23 cellular contexts compared by ENCODE assay signal in the genomic region with DNA sequence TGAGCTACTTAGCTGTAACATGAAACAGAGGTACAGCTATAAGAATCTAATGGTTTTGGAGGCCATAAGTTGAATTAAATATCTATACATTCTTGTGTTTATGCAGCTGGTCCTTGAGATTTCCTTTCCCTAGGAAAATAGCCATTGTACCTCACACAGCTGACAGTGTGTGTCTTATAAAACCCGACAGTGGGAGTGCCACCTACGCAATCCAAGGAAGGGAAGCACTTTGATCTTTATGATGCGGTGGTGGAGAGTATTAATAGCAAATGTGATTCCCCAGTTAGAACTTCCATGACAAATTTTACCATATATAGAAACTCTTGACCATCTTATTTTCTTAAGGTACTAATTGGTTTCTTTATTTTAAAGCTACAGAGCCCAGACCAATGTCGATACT.
A peak's percentile ranks its signal among the peaks of the same experiment; 100 is the strongest.
DNase-seq lines count a peak whose midpoint lies in the region; ATAC-seq lines count a peak whose summit lies in the region.
"Had no signal": no experiment of that assay in that cellular context is flagged by ENCODE, and none has a peak within 500 bp of the region (broad histone marks: within the 10 kb centered on the region; RNA-seq: fewer than 3 reads in every experiment).

No MANE protein-coding gene starts in this region.

- no peak for ATAC-seq in stimulated activated naive CD8-positive, alpha-beta T cell treated with anti-CD3 and anti-CD28 coated beads, Interleukin-15, Interleukin-2, amounts not matched to agents 100 U/mL and 50 U/mL, for 24 hours
- no peak for ATAC-seq in activated naive CD8-positive, alpha-beta T cell treated with anti-CD3 and anti-CD28 coated beads, Interleukin-2, amount 10 ng/mL, durations not matched to agents 7 days and 5 days (ENCODE audit: low read depth)
- ATAC-seq: gastroesophageal sphincter, GM12878 had no signal

- POLR2A ChIA-PET in activated naive CD8-positive, alpha-beta T cell treated with anti-CD3 and anti-CD28 coated beads, Interleukin-2, amount 10 ng/mL, durations not matched to agents 7 days and 5 days (lab: Charles Lee) = interaction anchor here (1.1 to 3.6 kb wide), 2 partner anchors 42 to 61 kb away, joined by 3 to 22 read pairs; no protein-coding TSS in a partner anchor

- no peak for DNase-seq in stimulated activated naive CD8-positive, alpha-beta T cell treated with anti-CD3 and anti-CD28 coated beads, Interleukin-15, Interleukin-2, amounts not matched to agents 100 U/mL and 50 U/mL, for 24 hours
- DNase-seq in SJCRH30 (peak; percentile 63 to 85), glomerular visceral epithelial cell (ENCODE audit: extremely low spot score) (no peak), islet precursor cell (no peak)
- no peak for DNase-seq in activated naive CD8-positive, alpha-beta T cell treated with anti-CD3 and anti-CD28 coated beads, Interleukin-2, amount 10 ng/mL, durations not matched to agents 7 days and 5 days
- no peak for DNase-seq in stimulated activated naive CD4-positive, alpha-beta T cell (lab: John Stamatoyannopoulos, UW)
- DNase-seq: activated CD4-positive, alpha-beta T cell treated with anti-CD3 and anti-CD28 coated beads, Interleukin-2, amount 50 U/mL, for 1 hour; activated T-cell treated with anti-CD3 and anti-CD28 coated beads, Interleukin-2, amount 50 U/mL, for 48 hours; Caco-2; colonic mucosa; DMS79 treated with DMSO at 0.1 percent for 48 hours; endodermal cell; GM23248; NCI-H187; NCI-H2227 treated with DMSO at 0.1 percent for 48 hours; small intestine; stomach had no signal

- peaks cover 44% of the 10 kb centered on the region for H3K4me1 ChIP-seq in SJCRH30
- H3K4me1 ChIP-seq: breast epithelium, Caco-2, colonic mucosa, gastroesophageal sphincter, stomach had no signal

- peaks cover 70% of the 10 kb centered on the region for H3K4me1 Mint-ChIP-seq in stimulated activated naive CD8-positive, alpha-beta T cell treated with anti-CD3 and anti-CD28 coated beads, Interleukin-15, Interleukin-2, amounts not matched to agents 100 ng/mL and 50 ng/mL, for 24 hours (ENCODE audit: low read depth)
- peaks cover 45% of the 10 kb centered on the region for H3K4me1 Mint-ChIP-seq in activated naive CD8-positive, alpha-beta T cell treated with anti-CD3 and anti-CD28 coated beads, Interleukin-2, amount 10 ng/mL, durations not matched to agents 7 days and 5 days
- H3K4me1 Mint-ChIP-seq: endodermal cell had no signal

- no peak overlapping the region for H3K4me3 Mint-ChIP-seq in stimulated activated naive CD8-positive, alpha-beta T cell treated with anti-CD3 and anti-CD28 coated beads, Interleukin-15, Interleukin-2, amounts not matched to agents 100 ng/mL and 50 ng/mL, for 24 hours
- H3K4me3 Mint-ChIP-seq in activated naive CD8-positive, alpha-beta T cell treated with anti-CD3 and anti-CD28 coated beads, Interleukin-2, amount 10 ng/mL, durations not matched to agents 7 days and 5 days = no peak overlapping the region
- H3K4me3 Mint-ChIP-seq: endodermal cell had no signal

- H3K27ac ChIP-seq in SJCRH30 = peak overlapping the region; percentile 56
- H3K27ac ChIP-seq: breast epithelium, colonic mucosa, gastroesophageal sphincter, GM23248, stomach had no signal

- no peaks in the 10 kb centered on the region for H3K27me3 Mint-ChIP-seq in stimulated activated naive CD8-positive, alpha-beta T cell treated with anti-CD3 and anti-CD28 coated beads, Interleukin-15, Interleukin-2, amounts not matched to agents 100 ng/mL and 50 ng/mL, for 24 hours
- H3K27me3 Mint-ChIP-seq in activated naive CD8-positive, alpha-beta T cell treated with anti-CD3 and anti-CD28 coated beads, Interleukin-2, amount 10 ng/mL, durations not matched to agents 7 days and 5 days = no peaks in the 10 kb centered on the region

- no peak overlapping the region for H3K4me3 ChIP-seq in SJCRH30
- H3K4me3 ChIP-seq: breast epithelium, colonic mucosa, gastroesophageal sphincter, GM12878, GM23248, lung, stomach, tibial nerve had no signal

- H3K9me3 Mint-ChIP-seq in stimulated activated naive CD8-positive, alpha-beta T cell treated with anti-CD3 and anti-CD28 coated beads, Interleukin-15, Interleukin-2, amounts not matched to agents 100 ng/mL and 50 ng/mL, for 24 hours = peaks cover 20% of the 10 kb centered on the region
- peaks cover 26% of the 10 kb centered on the region for H3K9me3 Mint-ChIP-seq in activated naive CD8-positive, alpha-beta T cell treated with anti-CD3 and anti-CD28 coated beads, Interleukin-2, amount 10 ng/mL, durations not matched to agents 7 days and 5 days
- H3K9me3 Mint-ChIP-seq: endodermal cell had no signal

- H3K9me3 ChIP-seq in SJCRH30 (replicated peaks) = no peaks in the 10 kb centered on the region
- H3K9me3 ChIP-seq: breast epithelium, Caco-2, colonic mucosa, gastroesophageal sphincter, stomach, tibial nerve had no signal

- peaks cover 10% of the 10 kb centered on the region for H3K36me3 Mint-ChIP-seq in stimulated activated naive CD8-positive, alpha-beta T cell treated with anti-CD3 and anti-CD28 coated beads, Interleukin-15, Interleukin-2, amounts not matched to agents 100 ng/mL and 50 ng/mL, for 24 hours (ENCODE audit: low read depth)
- peaks cover 56% of the 10 kb centered on the region for H3K36me3 Mint-ChIP-seq in activated naive CD8-positive, alpha-beta T cell treated with anti-CD3 and anti-CD28 coated beads, Interleukin-2, amount 10 ng/mL, durations not matched to agents 7 days and 5 days

- H3K27ac Mint-ChIP-seq in stimulated activated naive CD8-positive, alpha-beta T cell treated with anti-CD3 and anti-CD28 coated beads, Interleukin-15, Interleukin-2, amounts not matched to agents 100 ng/mL and 50 ng/mL, for 24 hours = peak overlapping the region; percentile 76
- peak overlapping the region; percentile 2 for H3K27ac Mint-ChIP-seq in activated naive CD8-positive, alpha-beta T cell treated with anti-CD3 and anti-CD28 coated beads, Interleukin-2, amount 10 ng/mL, durations not matched to agents 7 days and 5 days
- H3K27ac Mint-ChIP-seq: endodermal cell had no signal

- H3K27me3 ChIP-seq in SJCRH30 = no peaks in the 10 kb centered on the region
- H3K27me3 ChIP-seq: breast epithelium, colonic mucosa, gastroesophageal sphincter, stomach, tibial nerve had no signal

- H3K36me3 ChIP-seq in SJCRH30 = no peaks in the 10 kb centered on the region
- H3K36me3 ChIP-seq: breast epithelium, colonic mucosa, gastroesophageal sphincter, stomach, tibial nerve had no signal

Comparison
In these comparisons a context has a peak if more than half of its experiments do, and no peak if none do; other contexts are left out.
1. DNase-seq: peak in SJCRH30 (2 of 2); none in stimulated activated naive CD8-positive, alpha-beta T cell treated with anti-CD3 and anti-CD28 coated beads, Interleukin-15, Interleukin-2, amounts not matched to agents 100 U/mL and 50 U/mL, for 24 hours (single experiment), activated naive CD8-positive, alpha-beta T cell treated with anti-CD3 and anti-CD28 coated beads, Interleukin-2, amount 10 ng/mL, durations not matched to agents 7 days and 5 days (single experiment), stimulated activated naive CD4-positive, alpha-beta T cell (0 of 6), glomerular visceral epithelial cell (single experiment) and islet precursor cell (single experiment).